ENCODE assay signal across 11 cellular contexts in genomic region chr16:1961651-1962067, GRCh38. TPM values are rescaled to one million over a fixed set of nuclear protein-coding genes. Genes with fewer than 3 reads are reported as not detected.
DNase-seq lines count a peak whose midpoint lies in the region; ATAC-seq and TF ChIP-seq lines count a peak whose summit lies in the region.
"Had no signal": no experiment of that assay in that cellular context is flagged by ENCODE, and none has a peak within 500 bp of the region (broad histone marks: within the 10 kb centered on the region; RNA-seq: fewer than 3 reads in every experiment).

No MANE protein-coding gene starts in this region.

- H3K4me1 ChIP-seq in BE2C (no peaks in the 10 kb centered on the region), DOHH2 (ENCODE audit: control insufficient read depth, low read length) (peaks cover 41% of the 10 kb centered on the region), OCI-LY7 (ENCODE audit: insufficient read depth, low read length, poor library complexity, severe bottlenecking) (peaks cover 37% of the 10 kb centered on the region)

- H3K4me2 ChIP-seq in DOHH2 (ENCODE audit: low read length) (peak overlapping the region; percentile 99), OCI-LY7 (ENCODE audit: low read length) (peak overlapping the region; percentile 96)

- H2AFZ ChIP-seq in OCI-LY7 (ENCODE audit: low read length) = no peak overlapping the region

- POLR2A ChIA-PET in OCI-LY7 (lab: Charles Lee) = no interaction called here

- no peaks in the 10 kb centered on the region for H3K27me3 ChIP-seq in BE2C
- no peaks in the 10 kb centered on the region for H3K27me3 ChIP-seq in DOHH2 (ENCODE audit: control insufficient read depth, low read length)

- no TSS peak for BruUV-seq in OCI-LY7 (replicated peaks; lab: Mats Ljungman, UMichigan)

- no peak for ATAC-seq in GM18502 (IDR thresholded peaks at IDR 0.05; ENCODE audit: poor library complexity, unreplicated experiment)
- no peak for ATAC-seq in GM19351 (IDR thresholded peaks at IDR 0.05; ENCODE audit: unreplicated experiment)
- ATAC-seq in HG03520 (IDR thresholded peaks at IDR 0.05; ENCODE audit: unreplicated experiment) = no peak
- ATAC-seq: left ventricle myocardium superior had no signal

- no peak for TF ChIP-seq CTCF in BE2C (IDR thresholded peaks at IDR 0.05; ENCODE audit: low read depth, low read length)
- no peak for TF ChIP-seq CTCF in DOHH2 (IDR thresholded peaks at IDR 0.05; ENCODE audit: low read depth, low read length, poor library complexity, severe bottlenecking)
- TF ChIP-seq CTCF in OCI-LY7 (conservative IDR thresholded peaks at IDR 0.05; ENCODE audit: low read length) = no peak
- TF ChIP-seq CTCF in brain (conservative IDR thresholded peaks at IDR 0.05) = no peak

- peaks cover 10% of the 10 kb centered on the region for H3K27me3 Mint-ChIP-seq in brain

- H3K9me2 ChIP-seq in DOHH2 (replicated peaks; ENCODE audit: control insufficient read depth, low read length) (no peaks in the 10 kb centered on the region), OCI-LY7 (ENCODE audit: insufficient read depth, low read length) (no peaks in the 10 kb centered on the region)

- peaks cover 43% of the 10 kb centered on the region for H3F3A ChIP-seq in DOHH2 (ENCODE audit: control insufficient read depth, insufficient read depth)

- H3K79me2 ChIP-seq in DOHH2 (ENCODE audit: control insufficient read depth, low read length) = peaks cover 61% of the 10 kb centered on the region
- H3K79me2 ChIP-seq in OCI-LY7 (ENCODE audit: insufficient read depth, low read depth, low read length) = peaks cover 60% of the 10 kb centered on the region

- peak; percentile 55 for DNase-seq in BE2C
- DNase-seq in OCI-LY7 (ENCODE audit: low spot score) = peak; percentile 59
- no peak for DNase-seq in A172 (ENCODE audit: low spot score)
- DNase-seq: left ventricle myocardium superior, NCI-H2029 had no signal

- H3K9me3 Mint-ChIP-seq in brain = peaks cover 0 to 6% (median 0%) of the 10 kb centered on the region in 5 experiments

- H3K4me3 Mint-ChIP-seq in brain = peak overlapping the region in 4 of 5 experiments; percentile 62 to 96 (median 66)

- intact Hi-C loops in OCI-LY7 (cut with micrococcal nuclease; ENCODE audit: unreplicated experiment) = no loop called here

- peaks cover 53% of the 10 kb centered on the region for H3K4me1 Mint-ChIP-seq in brain

- CTCF ChIA-PET in OCI-LY7 (lab: Charles Lee; ENCODE audit: unreplicated experiment) = no interaction called here

- H3K27ac ChIP-seq in DOHH2 (ENCODE audit: low read depth, low read length) = peak overlapping the region; percentile 62
- H3K27ac ChIP-seq in OCI-LY7 (ENCODE audit: low read depth, low read length, poor library complexity, severe bottlenecking) = peak overlapping the region; percentile 80

- peak overlapping the region in 2 of 5 experiments; percentile 62 to 83 for H3K27ac Mint-ChIP-seq in brain

- H3K9me3 ChIP-seq in BE2C (no peaks in the 10 kb centered on the region), DOHH2 (ENCODE audit: control insufficient read depth, insufficient read depth, low read length) (no peaks in the 10 kb centered on the region), OCI-LY7 (ENCODE audit: low read length) (no peaks in the 10 kb centered on the region)

- H3K4me3 ChIP-seq in BE2C (ENCODE audit: low read depth, low read length) = peak overlapping the region; percentile 94; the same call in 1 of the 2 replicates
- H3K4me3 ChIP-seq in DOHH2 (ENCODE audit: low read length) = peak overlapping the region; percentile 100
- H3K4me3 ChIP-seq in OCI-LY7 (ENCODE audit: low read depth, low read length, poor library complexity, severe bottlenecking) = peak overlapping the region; percentile 82

- H4K20me1 ChIP-seq in DOHH2 (ENCODE audit: control insufficient read depth, insufficient read depth, low read depth, low read length) = peaks cover 10% of the 10 kb centered on the region
- H4K20me1 ChIP-seq in OCI-LY7 (ENCODE audit: insufficient read depth, low read length) = peaks cover 14% of the 10 kb centered on the region

- peaks cover 32% of the 10 kb centered on the region for H3K36me3 Mint-ChIP-seq in brain

- H3K36me3 ChIP-seq in BE2C (peaks cover 35% of the 10 kb centered on the region), DOHH2 (ENCODE audit: control insufficient read depth, low read length) (peaks cover 65% of the 10 kb centered on the region), OCI-LY7 (ENCODE audit: insufficient read depth, low read length) (peaks cover 57% of the 10 kb centered on the region)

RNA-seq across cellular contexts. Expression of gene NDUFB10, which starts 2.3 kb away (rescaled TPM):
- 781 TPM for polyA plus RNA-seq in BE2C (2012; ENCODE audit: insufficient read depth, insufficient read length, low read depth)
- total RNA-seq in OCI-LY7 (2014; rRNA removed; shearing (Covaris generic)) = 240 and 317 TPM in 2 replicates
- 180 and 201 TPM in 2 replicates for total RNA-seq in OCI-LY7 (2022)
- 281 TPM for polyA plus RNA-seq in brain (ENCODE audit: insufficient read depth, low read depth, low replicate concordance)
- total RNA-seq in A172 (2014; rRNA removed; shearing (Covaris generic)) = 367 and 415 TPM in 2 replicates

RNA-seq across cellular contexts. Expression of gene RPS2, which starts 3.0 kb away (rescaled TPM):
- 7,238 TPM for polyA plus RNA-seq in BE2C (2012; ENCODE audit: insufficient read depth, insufficient read length, low read depth)
- 2,266 and 2,461 TPM in 2 replicates for total RNA-seq in OCI-LY7 (2014; rRNA removed; shearing (Covaris generic))
- total RNA-seq in OCI-LY7 (2022) = 3,120 and 3,140 TPM in 2 replicates
- polyA plus RNA-seq in brain (ENCODE audit: insufficient read depth, low read depth, low replicate concordance) = 3,590 TPM
- total RNA-seq in A172 (2014; rRNA removed; shearing (Covaris generic)) = 1,909 and 2,123 TPM in 2 replicates

RNA-seq across cellular contexts. Expression of gene RNF151, which starts 5.0 kb away (rescaled TPM):
- not detected for polyA plus RNA-seq in BE2C (2012; ENCODE audit: insufficient read depth, insufficient read length, low read depth)
- not detected in 2 replicates for total RNA-seq in OCI-LY7 (2014; rRNA removed; shearing (Covaris generic))
- not detected in 2 replicates for total RNA-seq in OCI-LY7 (2022)
- not detected for polyA plus RNA-seq in brain (ENCODE audit: insufficient read depth, low read depth, low replicate concordance)
- 0.17 TPM in 1 of 2 replicates, not detected in the other for total RNA-seq in A172 (2014; rRNA removed; shearing (Covaris generic))
- total RNA-seq: endothelial cell of umbilical vein, left ventricle myocardium superior had no signal
- polyA plus RNA-seq: endothelial cell of umbilical vein had no signal

RNA-seq across cellular contexts. Expression of gene RPL3L, which starts 7.2 kb away (rescaled TPM):
- not detected for polyA plus RNA-seq in BE2C (2012; ENCODE audit: insufficient read depth, insufficient read length, low read depth)
- 0.35 TPM in 1 of 2 replicates, not detected in the other for total RNA-seq in OCI-LY7 (2014; rRNA removed; shearing (Covaris generic))
- total RNA-seq in OCI-LY7 (2022) = 0.63 and 0.72 TPM in 2 replicates
- polyA plus RNA-seq in brain (ENCODE audit: insufficient read depth, low read depth, low replicate concordance) = not detected
- 0.67 TPM in 1 of 2 replicates, not detected in the other for total RNA-seq in A172 (2014; rRNA removed; shearing (Covaris generic))
- total RNA-seq: endothelial cell of umbilical vein had no signal
- polyA plus RNA-seq: endothelial cell of umbilical vein had no signal

RNA-seq across cellular contexts. Expression of gene TBL3, which starts 10.2 kb away (rescaled TPM):
- polyA plus RNA-seq in BE2C (2012; ENCODE audit: insufficient read depth, insufficient read length, low read depth) = 123 TPM
- 58.5 and 67.2 TPM in 2 replicates for total RNA-seq in OCI-LY7 (2014; rRNA removed; shearing (Covaris generic))
- total RNA-seq in OCI-LY7 (2022) = 44.3 and 49.9 TPM in 2 replicates
- polyA plus RNA-seq in brain (ENCODE audit: insufficient read depth, low read depth, low replicate concordance) = 82.7 TPM
- 73.6 and 82.8 TPM in 2 replicates for total RNA-seq in A172 (2014; rRNA removed; shearing (Covaris generic))
